Comparison of ENCODE assay signal across 23 cellular contexts in the genomic region with DNA sequence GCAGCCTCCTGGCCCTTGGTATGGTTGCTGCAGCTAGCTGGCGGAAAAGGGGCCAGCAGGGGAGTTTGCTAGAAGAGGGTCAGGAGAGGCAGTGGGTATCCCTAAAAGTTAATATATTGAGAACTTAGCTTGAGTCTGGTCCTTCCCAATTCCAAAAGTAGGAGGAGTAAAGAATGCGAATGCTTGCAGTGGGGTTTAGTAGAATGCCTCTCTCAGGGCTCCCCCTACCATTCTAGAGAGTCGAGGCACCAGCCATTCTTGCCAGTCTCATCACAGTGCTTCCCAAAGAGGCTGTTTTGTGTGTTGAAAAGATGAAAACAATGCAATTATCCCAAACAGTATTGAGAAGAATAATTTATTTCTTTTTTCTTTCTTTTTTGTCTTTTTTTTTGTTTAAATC.
"Had no signal": no experiment of that assay in that cellular context is flagged by ENCODE, and none has a peak within 500 bp of the region (broad histone marks: within the 10 kb centered on the region; RNA-seq: fewer than 3 reads in every experiment).

No MANE protein-coding gene starts in this region.

- H3K9me3 ChIP-seq: MG63, SK-N-SH had no signal

- H3K36me3 ChIP-seq: MG63 had no signal

- H3K9me2 ChIP-seq: SK-N-SH had no signal

- H3K27ac ChIP-seq: RWPE1 had no signal

- H3K27me3 ChIP-seq: MG63 had no signal

- H3K9ac ChIP-seq: SK-N-SH had no signal

- DNase-seq: IMR-90; Karpas-422; KG1; MG63; NCI-H1092; NCI-H1105 treated with DMSO at 0.1 percent for 48 hours; NCI-H1417 treated with DMSO at 0.1 percent for 48 hours; NCI-H146; NCI-H1694 treated with DMSO at 0.1 percent for 48 hours; NCI-H1930; NCI-H2081; NCI-H2107; NCI-H2227 treated with DMSO at 0.1 percent for 48 hours; NCI-H524; NCI-H69; NCI-H774; NK-92 treated with Interleukin-12 subunit alpha and Interleukin-12 subunit beta, amount 100 ng/mL, for 24 hours; PC-3; SHP77; SK-N-SH; SW 1271 had no signal

- H3K4me2 ChIP-seq: SK-N-SH had no signal

- H3K4me3 ChIP-seq: MG63 had no signal

- ATAC-seq: Panc1, PC-3 had no signal
